ENCODE assay signal across 8 cellular contexts in the genomic region with DNA sequence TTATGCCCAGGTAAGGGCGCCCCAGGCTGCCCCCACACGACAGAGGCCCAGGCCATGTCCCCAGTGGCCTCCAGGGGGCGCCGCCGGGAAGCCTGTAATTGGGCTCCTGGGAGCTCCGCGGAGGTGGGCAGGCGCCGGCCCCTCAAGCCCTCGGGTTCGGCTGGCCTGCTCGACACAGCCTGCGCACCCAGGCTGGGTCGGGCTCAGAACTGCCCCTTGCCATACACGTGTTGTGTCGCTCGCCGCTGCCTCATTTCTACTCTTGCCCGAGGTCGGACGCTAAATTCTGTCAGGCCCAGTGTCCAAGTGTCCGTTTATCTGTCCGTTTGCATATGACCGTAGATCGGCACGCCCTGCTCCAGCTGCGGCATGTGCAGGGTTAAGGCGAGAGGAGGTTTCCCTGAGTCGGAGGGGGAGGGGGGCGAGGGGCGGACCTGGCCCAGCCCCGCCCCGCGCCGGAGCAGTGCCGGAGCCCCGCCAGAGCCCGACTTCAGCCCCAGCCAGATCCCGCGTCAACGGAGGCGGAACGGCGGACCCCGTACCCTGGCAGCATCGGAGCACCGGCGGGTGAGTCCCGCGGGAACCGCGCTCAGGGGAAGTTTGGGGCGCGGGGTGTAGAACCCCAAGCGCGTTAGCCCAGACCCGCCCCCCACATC.
DNase-seq lines count a peak whose midpoint lies in the region; TF ChIP-seq lines count a peak whose summit lies in the region.

A gene (plus strand): TSS at position 480 of the 656 bp plus-strand sequence. CDS start 1,172 bp downstream, outside the sequence.

- DNase-seq in SIG-M5 treated with dmso at 0.1 percent for 504 hours (lab: John Stamatoyannopoulos, UW; ENCODE audit: unreplicated experiment) (peak; percentile 59), SIG-M5 (lab: John Stamatoyannopoulos, UW) (no peak), SK-N-MC (ENCODE audit: low read depth, low spot score) (no peak), germinal center (ENCODE audit: low spot score) (peak; percentile 85), non-pigmented ciliary epithelial cell (ENCODE audit: low read depth) (peak; percentile 42)
- DNase-seq in activated naive CD4-positive, alpha-beta T cell treated with anti-CD3 and anti-CD28 coated beads, Interleukin-2, amount 50 U/mL, for 16 hours, result peak; percentile 86

- H3K27ac ChIP-seq in SK-N-MC (no peak within 1 kb of the TSS), subcutaneous abdominal adipose tissue (ENCODE audit: low read depth, low read length) (peak within 1 kb of the TSS; percentile 92)

- H3K27me3 ChIP-seq in subcutaneous abdominal adipose tissue (ENCODE audit: control insufficient read depth in 5 of 5, insufficient read depth in 4 of 5, low read length in 5 of 5), result no peaks in the 10 kb centered on the region

- peak within 1 kb of the TSS; percentile 83 for H3K4me3 ChIP-seq in SK-N-MC
- peak within 1 kb of the TSS; percentile 88 to 94 (median 90) for H3K4me3 ChIP-seq in subcutaneous abdominal adipose tissue (ENCODE audit: low read depth in 1 of 5, low read length in 5 of 5)

- H3K36me3 ChIP-seq in SK-N-MC (ENCODE audit: insufficient read depth, low read length) (no peaks in the 10 kb centered on the region), subcutaneous abdominal adipose tissue (ENCODE audit: control insufficient read depth in 5 of 5, insufficient read depth in 5 of 5, low read length in 5 of 5) (peaks cover 0 to 29% (median 23%) of the 10 kb centered on the region in 5 donors)

- peaks cover 18 to 66% (median 62%) of the 10 kb centered on the region in 5 donors for H3K4me1 ChIP-seq in subcutaneous abdominal adipose tissue (ENCODE audit: control insufficient read depth in 5 of 5, insufficient read depth in 5 of 5, low read length in 5 of 5)

- H3K9ac ChIP-seq in SK-N-MC (ENCODE audit: insufficient read length), result peak within 1 kb of the TSS; percentile 70
- H3K9ac ChIP-seq in subcutaneous abdominal adipose tissue (ENCODE audit: low read length in 5 of 5), result peak within 1 kb of the TSS; percentile 91 to 95 (median 94)

- TF ChIP-seq EP300 in Ishikawa (IDR thresholded peaks at IDR 0.05; ENCODE audit: borderline replicate concordance), result peak; percentile 22; the same call in 1 of the 2 replicates

- TF ChIP-seq RAD21 in Ishikawa (IDR thresholded peaks at IDR 0.05; ENCODE audit: low read depth), result peak; percentile 74

- H3K9me3 ChIP-seq in SK-N-MC (ENCODE audit: low read depth, low read length) (no peaks in the 10 kb centered on the region), subcutaneous abdominal adipose tissue (ENCODE audit: control insufficient read depth in 5 of 5, low read length in 5 of 5) (no peaks in the 10 kb centered on the region)

TF ChIP-seq in Ishikawa, 13 proteins besides CTCF, POLR2A, EP300 and RAD21:
- TF ChIP-seq FOXM1 (IDR thresholded peaks at IDR 0.05; ENCODE audit: borderline replicate concordance, low read depth), result no peak
- TF ChIP-seq YY1 (IDR thresholded peaks at IDR 0.05; ENCODE audit: low read depth), result peak; percentile 35
- TF ChIP-seq CEBPB (IDR thresholded peaks at IDR 0.05), result no peak
- TF ChIP-seq TCF12 (IDR thresholded peaks at IDR 0.05; ENCODE audit: low read depth), result peak; percentile 66
- TF ChIP-seq, protein P1, sequence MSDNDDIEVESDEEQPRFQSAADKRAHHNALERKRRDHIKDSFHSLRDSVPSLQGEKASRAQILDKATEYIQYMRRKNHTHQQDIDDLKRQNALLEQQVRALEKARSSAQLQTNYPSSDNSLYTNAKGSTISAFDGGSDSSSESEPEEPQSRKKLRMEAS (IDR thresholded peaks at IDR 0.05), result peak; percentile 86
- TF ChIP-seq, protein P2, sequence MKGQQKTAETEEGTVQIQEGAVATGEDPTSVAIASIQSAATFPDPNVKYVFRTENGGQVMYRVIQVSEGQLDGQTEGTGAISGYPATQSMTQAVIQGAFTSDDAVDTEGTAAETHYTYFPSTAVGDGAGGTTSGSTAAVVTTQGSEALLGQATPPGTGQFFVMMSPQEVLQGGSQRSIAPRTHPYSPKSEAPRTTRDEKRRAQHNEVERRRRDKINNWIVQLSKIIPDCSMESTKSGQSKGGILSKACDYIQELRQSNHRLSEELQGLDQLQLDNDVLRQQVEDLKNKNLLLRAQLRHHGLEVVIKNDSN (IDR thresholded peaks at IDR 0.05), result no peak
- peak; percentile 38; the same call in 1 of the 2 replicates for TF ChIP-seq NFIC (IDR thresholded peaks at IDR 0.05)
- TF ChIP-seq TAF1 (IDR thresholded peaks at IDR 0.05; ENCODE audit: low read depth), result peak; percentile 59; the same call in 1 of the 2 replicates
- no peak for TF ChIP-seq CREB1 (IDR thresholded peaks at IDR 0.05; ENCODE audit: low read depth)
- TF ChIP-seq ZBTB7A (IDR thresholded peaks at IDR 0.05; ENCODE audit: low read depth), result peak; percentile 75
- TF ChIP-seq, protein P3, sequence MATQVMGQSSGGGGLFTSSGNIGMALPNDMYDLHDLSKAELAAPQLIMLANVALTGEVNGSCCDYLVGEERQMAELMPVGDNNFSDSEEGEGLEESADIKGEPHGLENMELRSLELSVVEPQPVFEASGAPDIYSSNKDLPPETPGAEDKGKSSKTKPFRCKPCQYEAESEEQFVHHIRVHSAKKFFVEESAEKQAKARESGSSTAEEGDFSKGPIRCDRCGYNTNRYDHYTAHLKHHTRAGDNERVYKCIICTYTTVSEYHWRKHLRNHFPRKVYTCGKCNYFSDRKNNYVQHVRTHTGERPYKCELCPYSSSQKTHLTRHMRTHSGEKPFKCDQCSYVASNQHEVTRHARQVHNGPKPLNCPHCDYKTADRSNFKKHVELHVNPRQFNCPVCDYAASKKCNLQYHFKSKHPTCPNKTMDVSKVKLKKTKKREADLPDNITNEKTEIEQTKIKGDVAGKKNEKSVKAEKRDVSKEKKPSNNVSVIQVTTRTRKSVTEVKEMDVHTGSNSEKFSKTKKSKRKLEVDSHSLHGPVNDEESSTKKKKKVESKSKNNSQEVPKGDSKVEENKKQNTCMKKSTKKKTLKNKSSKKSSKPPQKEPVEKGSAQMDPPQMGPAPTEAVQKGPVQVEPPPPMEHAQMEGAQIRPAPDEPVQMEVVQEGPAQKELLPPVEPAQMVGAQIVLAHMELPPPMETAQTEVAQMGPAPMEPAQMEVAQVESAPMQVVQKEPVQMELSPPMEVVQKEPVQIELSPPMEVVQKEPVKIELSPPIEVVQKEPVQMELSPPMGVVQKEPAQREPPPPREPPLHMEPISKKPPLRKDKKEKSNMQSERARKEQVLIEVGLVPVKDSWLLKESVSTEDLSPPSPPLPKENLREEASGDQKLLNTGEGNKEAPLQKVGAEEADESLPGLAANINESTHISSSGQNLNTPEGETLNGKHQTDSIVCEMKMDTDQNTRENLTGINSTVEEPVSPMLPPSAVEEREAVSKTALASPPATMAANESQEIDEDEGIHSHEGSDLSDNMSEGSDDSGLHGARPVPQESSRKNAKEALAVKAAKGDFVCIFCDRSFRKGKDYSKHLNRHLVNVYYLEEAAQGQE (IDR thresholded peaks at IDR 0.05; ENCODE audit: low read depth), result no peak
- TF ChIP-seq TEAD4 (IDR thresholded peaks at IDR 0.05), result peak; percentile 32; the same call in 1 of the 2 replicates
- TF ChIP-seq EGR1 (IDR thresholded peaks at IDR 0.05), result no peak

Comparison
In these comparisons a context has a peak if more than half of its experiments do, and no peak if none do; other contexts are left out.
1. DNase-seq: peak in SIG-M5 treated with dmso at 0.1 percent for 504 hours (single experiment), activated naive CD4-positive, alpha-beta T cell treated with anti-CD3 and anti-CD28 coated beads, Interleukin-2, amount 50 U/mL, for 16 hours (single experiment), germinal center (single experiment) and non-pigmented ciliary epithelial cell (single experiment); none in SIG-M5 (single experiment) and SK-N-MC (single experiment).